8 cellular contexts compared by ENCODE assay signal in genomic region chr10:62638062-62638477, GRCh38.
DNase-seq lines count a peak whose midpoint lies in the region; ATAC-seq and TF ChIP-seq lines count a peak whose summit lies in the region.

No MANE protein-coding gene starts in this region.

- WGBS in mammary epithelial cell (ENCODE audit: low coverage, missing lambda C conversion rate): 45% methylated on average over 7 of the region's 7 CpGs

- dilution Hi-C loops in mammary epithelial cell (cut with HindIII; ENCODE audit: low sequenced_read_pairs): no loop called here

- H3K9me3 ChIP-seq in mammary epithelial cell (replicated peaks; ENCODE audit: insufficient read depth, low read length): no peaks in the 10 kb centered on the region

- in situ Hi-C loops in mammary epithelial cell (cut with MboI; ENCODE audit: low sequenced_read_pairs in 2 of 2): no loop called here

- no peaks in the 10 kb centered on the region for H3K79me2 ChIP-seq in mammary epithelial cell (ENCODE audit: insufficient read depth, low read length)

- intact Hi-C loops in mammary epithelial cell (cut with micrococcal nuclease): no loop called here

- ATAC-seq in GM19438 (IDR thresholded peaks at IDR 0.05; ENCODE audit: low read depth, unreplicated experiment): peak; percentile 51
- peak; percentile 32 for ATAC-seq in HG03280 (IDR thresholded peaks at IDR 0.05; ENCODE audit: unreplicated experiment)

- H3K9ac ChIP-seq in mammary epithelial cell (ENCODE audit: insufficient read depth, low read length): no peak overlapping the region

- no peak overlapping the region for H3K4me3 ChIP-seq in mammary epithelial cell (replicated peaks in 1 of 3; ENCODE audit: insufficient read depth in 1 of 3, low read depth in 2 of 3, low read length in 3 of 3)

- H3K4me2 ChIP-seq in mammary epithelial cell (ENCODE audit: insufficient read depth, low read depth, low read length): peak overlapping the region; percentile 38

- CTCF ChIA-PET in mammary epithelial cell (lab: Charles Lee; ENCODE audit: low non-redundant PET): no interaction called here

- peaks cover 14% of the 10 kb centered on the region for H3K4me1 ChIP-seq in mammary epithelial cell (ENCODE audit: insufficient read depth, low read length)

- DNase-seq in mammary epithelial cell (peak; percentile 70), renal cortical epithelial cell (ENCODE audit: low read depth) (peak; percentile 48), DMS 273 (lab: John Stamatoyannopoulos, UW; ENCODE audit: unreplicated experiment) (no peak), superior temporal gyrus (ENCODE audit: extremely low spot score) (no peak), germinal center (ENCODE audit: low spot score) (no peak), amygdala (lab: John Stamatoyannopoulos, UW) (no peak)

- no peaks in the 10 kb centered on the region for H4K20me1 ChIP-seq in mammary epithelial cell (ENCODE audit: insufficient read depth, low read length)

- H3K36me3 ChIP-seq in mammary epithelial cell (ENCODE audit: insufficient read depth, low read length): no peaks in the 10 kb centered on the region

- no peak for TF ChIP-seq CTCF in mammary epithelial cell (conservative IDR thresholded peaks at IDR 0.05 in 1 of 2, IDR thresholded peaks at IDR 0.05 in 1 of 2; ENCODE audit: extremely low read depth in 1 of 2, insufficient read depth in 1 of 2, low read depth in 1 of 2, low read length in 2 of 2)

- H3K27ac ChIP-seq in mammary epithelial cell (ENCODE audit: insufficient read depth, low read depth, low read length): peak overlapping the region; percentile 27

- BruUV-seq in mammary epithelial cell (replicated peaks; lab: Mats Ljungman, UMichigan): no TSS peak

- peak overlapping the region; percentile 55 for H2AFZ ChIP-seq in mammary epithelial cell (ENCODE audit: low read depth, low read length)

- H3K27me3 ChIP-seq in mammary epithelial cell (ENCODE audit: insufficient read depth, low read length): no peaks in the 10 kb centered on the region

Comparison
In these comparisons a context has a peak if more than half of its experiments do, and no peak if none do; other contexts are left out.
1. DNase-seq: peak in mammary epithelial cell (single experiment) and renal cortical epithelial cell (single experiment); none in DMS 273 (single experiment), superior temporal gyrus (single experiment), germinal center (single experiment) and amygdala (0 of 56).